In genomic region chr3:130748520-130748919, GRCh38 we compare ENCODE assay signal across 8 cellular contexts. TPM values are rescaled to one million over a fixed set of nuclear protein-coding genes. Genes with fewer than 3 reads are reported as not detected.
DNase-seq lines count a peak whose midpoint lies in the region; ATAC-seq and TF ChIP-seq lines count a peak whose summit lies in the region.

No MANE protein-coding gene starts in this region.

- H3K9me3 ChIP-seq in breast epithelium (no peaks in the 10 kb centered on the region), uterus (no peaks in the 10 kb centered on the region)

- H3K36me3 ChIP-seq in breast epithelium (no peaks in the 10 kb centered on the region), uterus (no peaks in the 10 kb centered on the region)

- DNase-seq in MCF 10A (ENCODE audit: unreplicated experiment), result no peak
- DNase-seq in breast epithelium (ENCODE audit: low spot score in 2 of 2), result no peak
- peak; percentile 18 for DNase-seq in left kidney (ENCODE audit: low read depth, low spot score)
- DNase-seq in uterus, result no peak
- no peak for DNase-seq in iPS-NIHi7 (ENCODE audit: extremely low spot score)
- no peak for DNase-seq in NCI-H146 treated with DMSO at 0.1 percent for 48 hours (lab: John Stamatoyannopoulos, UW; ENCODE audit: unreplicated experiment)
- DNase-seq in NCI-H187 (lab: John Stamatoyannopoulos, UW), result no peak

- BruUV-seq in MCF 10A (replicated peaks; lab: Mats Ljungman, UMichigan), result no TSS peak

- peaks cover 2% of the 10 kb centered on the region for H3K36me3 Mint-ChIP-seq in MCF 10A (ENCODE audit: insufficient read depth, unreplicated experiment)
- peaks cover 19% of the 10 kb centered on the region for H3K36me3 Mint-ChIP-seq in activated T-helper 17 cell treated with anti-CD3 and anti-CD28 coated beads, Interleukin-2, amount 50 U/mL, for 72 hours (ENCODE audit: low read depth)

- H3K4me1 Mint-ChIP-seq in MCF 10A (ENCODE audit: insufficient read depth, unreplicated experiment), result peaks cover 4% of the 10 kb centered on the region
- H3K4me1 Mint-ChIP-seq in activated T-helper 17 cell treated with anti-CD3 and anti-CD28 coated beads, Interleukin-2, amount 50 U/mL, for 72 hours, result peaks cover 12% of the 10 kb centered on the region

- TF ChIP-seq CTCF in MCF 10A (IDR thresholded peaks at IDR 0.05; ENCODE audit: unreplicated experiment), result no peak
- no peak for TF ChIP-seq CTCF in breast epithelium (IDR thresholded peaks at IDR 0.05)
- no peak for TF ChIP-seq CTCF in uterus (IDR thresholded peaks at IDR 0.05)

- no peak overlapping the region for H3K27ac Mint-ChIP-seq in MCF 10A (ENCODE audit: low read depth, unreplicated experiment)
- peak overlapping the region; percentile 86 for H3K27ac Mint-ChIP-seq in activated T-helper 17 cell treated with anti-CD3 and anti-CD28 coated beads, Interleukin-2, amount 50 U/mL, for 72 hours

- no peaks in the 10 kb centered on the region for H3K27me3 Mint-ChIP-seq in MCF 10A (ENCODE audit: insufficient read depth, unreplicated experiment)
- no peaks in the 10 kb centered on the region for H3K27me3 Mint-ChIP-seq in activated T-helper 17 cell treated with anti-CD3 and anti-CD28 coated beads, Interleukin-2, amount 50 U/mL, for 72 hours

- ATAC-seq in activated T-helper 17 cell treated with anti-CD3 and anti-CD28 coated beads, Interleukin-2, amount 50 U/mL, for 72 hours (replicated peaks), result no peak

- no peaks in the 10 kb centered on the region for H3K9me3 Mint-ChIP-seq in MCF 10A (ENCODE audit: unreplicated experiment)
- H3K9me3 Mint-ChIP-seq in activated T-helper 17 cell treated with anti-CD3 and anti-CD28 coated beads, Interleukin-2, amount 50 U/mL, for 72 hours, result no peaks in the 10 kb centered on the region

- H3K27ac ChIP-seq in breast epithelium, result peak overlapping the region in 1 of 2 donors; percentile 93
- H3K27ac ChIP-seq in uterus, result peak overlapping the region; percentile 86 to 93

- H3K4me1 ChIP-seq in breast epithelium, result peaks cover 0 to 8% of the 10 kb centered on the region in 2 donors
- H3K4me1 ChIP-seq in uterus, result peaks cover 0 to 5% of the 10 kb centered on the region in 2 donors

- CTCF ChIA-PET in MCF 10A (lab: Yijun Ruan, JAX), result interaction anchor here (0.7 to 1.4 kb wide), 3 partner anchors 12 to 148 kb away, joined by 3 to 5 read pairs (median 4); no protein-coding TSS in a partner anchor

- POLR2A ChIA-PET in MCF 10A (lab: Yijun Ruan, JAX), result interaction anchor here (5.8 kb wide), 1 partner anchor 146 kb away, joined by 62 read pairs; the partner anchor contains the start of gene ATP2C1

- H3K27me3 ChIP-seq in breast epithelium (no peaks in the 10 kb centered on the region), uterus (no peaks in the 10 kb centered on the region)

- no peak for TF ChIP-seq POLR2A in breast epithelium (IDR thresholded peaks at IDR 0.05)
- no peak for TF ChIP-seq POLR2A in uterus (IDR thresholded peaks at IDR 0.05)

- H3K4me3 Mint-ChIP-seq in MCF 10A (ENCODE audit: unreplicated experiment), result peak overlapping the region; percentile 79
- H3K4me3 Mint-ChIP-seq in activated T-helper 17 cell treated with anti-CD3 and anti-CD28 coated beads, Interleukin-2, amount 50 U/mL, for 72 hours, result no peak overlapping the region

- H3K4me3 ChIP-seq in breast epithelium (peak overlapping the region in 1 of 3 donors; percentile 81), uterus (peak overlapping the region in 1 of 2 donors; percentile 99)

- intact Hi-C loops in MCF 10A (cut with micrococcal nuclease), result no loop called here
- intact Hi-C loops in breast epithelium (cut with DNase I; ENCODE audit: low total_unique reads), result no loop called here
- intact Hi-C loops in uterus (cut with DNase I; ENCODE audit: low total_unique reads), result loop anchor here (10.0 kb wide), 1 partner anchor 146 kb away; the partner anchor contains the start of gene ATP2C1

RNA-seq across cellular contexts. Expression of gene PIK3R4, which starts 1.9 kb away (rescaled TPM):
- total RNA-seq in MCF 10A (2022) (13.9 and 16.2 TPM in 2 replicates), breast epithelium (10 to 100 TPM; 36.8 to 55.2 (median 38.7) TPM), uterus (10 to 100 TPM; 19.2 to 61.2 (median 41.0) TPM)
- 10 to 100 TPM; 17.4 to 23.9 TPM for total RNA-seq in activated T-helper 17 cell treated with anti-CD3 and anti-CD28 coated beads, Interleukin-2, amount 50 U/mL, for 72 hours
